Comparison of ENCODE assay signal across 1 cellular context in the genomic region with DNA sequence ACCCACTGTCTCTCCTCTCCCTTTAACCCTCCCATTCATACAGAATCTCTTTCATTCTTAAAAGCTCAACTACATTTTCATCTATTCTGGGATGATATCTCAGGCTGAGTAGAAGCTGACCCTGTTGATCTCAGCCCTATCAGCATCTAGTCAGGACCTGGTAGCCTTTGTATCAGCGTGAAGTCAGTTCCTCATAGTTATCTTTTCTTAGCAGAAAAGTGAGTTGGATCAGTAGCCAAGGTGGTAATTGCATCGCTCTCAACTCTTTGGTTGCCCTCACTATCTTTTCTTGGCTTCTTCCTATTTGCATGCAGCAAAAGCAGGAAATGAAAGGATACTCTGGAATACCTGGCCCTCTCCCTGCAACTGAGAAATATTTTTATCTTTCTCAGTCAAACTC.
TF ChIP-seq lines count a peak whose summit lies in the region.

No MANE protein-coding gene starts in this region.

TF ChIP-seq in K562, 482 proteins besides CTCF, POLR2A, EP300 and RAD21 (continued from another document):
- peak; percentile 70; the same call in 1 of the 2 replicates for TF ChIP-seq SMARCA4 (IDR thresholded peaks at IDR 0.05)
- 0 out of 2 replicates have a peak, but pooled peaks have one; percentile 58 for TF ChIP-seq PHB2 (IDR thresholded peaks at IDR 0.05; ENCODE audit: low read depth)
- TF ChIP-seq ZNF175 (CRISPR knock-in tag; IDR thresholded peaks at IDR 0.05; ENCODE audit: low read depth): 0 out of 2 replicates have a peak, but pooled peaks have one; percentile 28
- peak; percentile 74 for TF ChIP-seq STAT5A (IDR thresholded peaks at IDR 0.05; ENCODE audit: borderline replicate concordance, low read length)
- TF ChIP-seq ZNF589 (CRISPR knock-in tag; IDR thresholded peaks at IDR 0.05; ENCODE audit: low read depth): peak; percentile 87
- TF ChIP-seq ZKSCAN8 (CRISPR knock-in tag; IDR thresholded peaks at IDR 0.05): peak; percentile 82; the same call in 1 of the 2 replicates
- TF ChIP-seq PML (IDR thresholded peaks at IDR 0.05; ENCODE audit: low read length): peak; percentile 90
- TF ChIP-seq, protein P1, sequence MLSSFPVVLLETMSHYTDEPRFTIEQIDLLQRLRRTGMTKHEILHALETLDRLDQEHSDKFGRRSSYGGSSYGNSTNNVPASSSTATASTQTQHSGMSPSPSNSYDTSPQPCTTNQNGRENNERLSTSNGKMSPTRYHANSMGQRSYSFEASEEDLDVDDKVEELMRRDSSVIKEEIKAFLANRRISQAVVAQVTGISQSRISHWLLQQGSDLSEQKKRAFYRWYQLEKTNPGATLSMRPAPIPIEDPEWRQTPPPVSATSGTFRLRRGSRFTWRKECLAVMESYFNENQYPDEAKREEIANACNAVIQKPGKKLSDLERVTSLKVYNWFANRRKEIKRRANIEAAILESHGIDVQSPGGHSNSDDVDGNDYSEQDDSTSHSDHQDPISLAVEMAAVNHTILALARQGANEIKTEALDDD (IDR thresholded peaks at IDR 0.05): peak; percentile 90
- TF ChIP-seq ZFX (CRISPR knock-in tag; IDR thresholded peaks at IDR 0.05): no peak
- no peak for TF ChIP-seq LCOR (CRISPR knock-in tag; IDR thresholded peaks at IDR 0.05)
- TF ChIP-seq FOSL1 (tag; conservative IDR thresholded peaks at IDR 0.05): peak; percentile 77
- peak; percentile 41; the same call in 1 of the 2 replicates for TF ChIP-seq CREM (IDR thresholded peaks at IDR 0.05; ENCODE audit: low read depth)
- peak; percentile 63; the same call in 1 of the 2 replicates for TF ChIP-seq CLOCK (CRISPR knock-in tag; IDR thresholded peaks at IDR 0.05; ENCODE audit: borderline replicate concordance)
- TF ChIP-seq ELF4 (CRISPR knock-in tag; IDR thresholded peaks at IDR 0.05): peak; percentile 60; the same call in 1 of the 2 replicates
- TF ChIP-seq FOXM1 (IDR thresholded peaks at IDR 0.05; ENCODE audit: low read depth): peak; percentile 50
- TF ChIP-seq FOXM1 (CRISPR knock-in tag; IDR thresholded peaks at IDR 0.05; ENCODE audit: low read depth): no peak
- no peak for TF ChIP-seq ZNF184 (CRISPR knock-in tag; IDR thresholded peaks at IDR 0.05)
- peak; percentile 56 for TF ChIP-seq SMAD4 (CRISPR knock-in tag; conservative IDR thresholded peaks at IDR 0.05)
- TF ChIP-seq RCOR1 (IDR thresholded peaks at IDR 0.05; ENCODE audit: borderline replicate concordance in 1 of 2, low read depth in 2 of 2, low read length in 2 of 2): peak in 1 of 2 experiments; percentile 59; a peak in 2 of 4 replicates
- TF ChIP-seq, protein P2, sequence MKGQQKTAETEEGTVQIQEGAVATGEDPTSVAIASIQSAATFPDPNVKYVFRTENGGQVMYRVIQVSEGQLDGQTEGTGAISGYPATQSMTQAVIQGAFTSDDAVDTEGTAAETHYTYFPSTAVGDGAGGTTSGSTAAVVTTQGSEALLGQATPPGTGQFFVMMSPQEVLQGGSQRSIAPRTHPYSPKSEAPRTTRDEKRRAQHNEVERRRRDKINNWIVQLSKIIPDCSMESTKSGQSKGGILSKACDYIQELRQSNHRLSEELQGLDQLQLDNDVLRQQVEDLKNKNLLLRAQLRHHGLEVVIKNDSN (CRISPR knock-in tag; IDR thresholded peaks at IDR 0.05): no peak
- peak; percentile 94 for TF ChIP-seq ZNF644 (tag; IDR thresholded peaks at IDR 0.05; ENCODE audit: low read depth)
- TF ChIP-seq, protein P3, sequence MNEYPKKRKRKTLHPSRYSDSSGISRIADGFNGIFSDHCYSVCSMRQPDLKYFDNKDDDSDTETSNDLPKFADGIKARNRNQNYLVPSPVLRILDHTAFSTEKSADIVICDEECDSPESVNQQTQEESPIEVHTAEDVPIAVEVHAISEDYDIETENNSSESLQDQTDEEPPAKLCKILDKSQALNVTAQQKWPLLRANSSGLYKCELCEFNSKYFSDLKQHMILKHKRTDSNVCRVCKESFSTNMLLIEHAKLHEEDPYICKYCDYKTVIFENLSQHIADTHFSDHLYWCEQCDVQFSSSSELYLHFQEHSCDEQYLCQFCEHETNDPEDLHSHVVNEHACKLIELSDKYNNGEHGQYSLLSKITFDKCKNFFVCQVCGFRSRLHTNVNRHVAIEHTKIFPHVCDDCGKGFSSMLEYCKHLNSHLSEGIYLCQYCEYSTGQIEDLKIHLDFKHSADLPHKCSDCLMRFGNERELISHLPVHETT (CRISPR knock-in tag; conservative IDR thresholded peaks at IDR 0.05 in 1 of 2, IDR thresholded peaks at IDR 0.05 in 1 of 2): peak in 1 of 2 experiments; percentile 91; a peak in 2 of 4 replicates
- TF ChIP-seq NCOA2 (IDR thresholded peaks at IDR 0.05; ENCODE audit: partially characterized antibody in 2 of 2): no peak
